Comparison of ENCODE assay signal across 9 cellular contexts in the genomic region with DNA sequence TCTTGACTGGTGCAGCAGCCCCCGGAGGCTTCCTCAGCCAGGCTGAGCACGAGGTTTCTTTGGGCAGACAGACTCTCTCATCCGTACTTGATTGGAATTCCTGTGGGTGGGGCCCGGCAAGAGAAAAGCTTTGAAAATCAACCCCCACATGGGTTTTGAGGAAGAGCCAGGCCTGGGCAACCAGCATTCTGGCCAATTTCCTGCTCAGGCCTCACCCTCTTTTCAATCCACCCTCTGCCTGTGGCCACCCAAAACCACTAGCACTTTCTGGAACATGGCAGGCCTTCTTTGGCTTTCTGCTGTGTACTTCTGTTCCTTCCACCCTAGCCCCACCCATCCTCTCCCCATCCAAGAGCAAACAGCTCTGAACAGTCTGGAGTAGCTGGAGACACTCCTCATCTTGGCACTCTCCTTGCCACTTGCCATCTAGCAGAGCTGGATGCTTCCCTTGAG. TPM values are rescaled to one million over a fixed set of nuclear protein-coding genes. Genes with fewer than 3 reads are reported as not detected.
DNase-seq lines count a peak whose midpoint lies in the region; ATAC-seq and TF ChIP-seq lines count a peak whose summit lies in the region.
"Had no signal": no experiment of that assay in that cellular context is flagged by ENCODE, and none has a peak within 500 bp of the region (broad histone marks: within the 10 kb centered on the region; RNA-seq: fewer than 3 reads in every experiment).

No MANE protein-coding gene starts in this region.

- H3K27ac ChIP-seq in RWPE2 (ENCODE audit: poor library complexity, severe bottlenecking) = peak overlapping the region; percentile 65
- peak overlapping the region; percentile 88 to 95 for H3K27ac ChIP-seq in prostate gland

- peak; percentile 54 for DNase-seq in ELF-1 (ENCODE audit: low read depth, low spot score)
- DNase-seq in RWPE2 (ENCODE audit: low spot score) = no peak
- DNase-seq in globus pallidus (ENCODE audit: low spot score) = peak; percentile 43
- DNase-seq in prostate gland (ENCODE audit: low spot score) = peak; percentile 90
- no peak for DNase-seq in NCI-H82 treated with DMSO at 0.1 percent for 48 hours (lab: John Stamatoyannopoulos, UW; ENCODE audit: unreplicated experiment)
- DNase-seq in occipital lobe (lab: John Stamatoyannopoulos, UW) = no peak
- DNase-seq: NCI-H774 had no signal

- H3K4me1 ChIP-seq in RWPE2 (ENCODE audit: insufficient read depth, poor library complexity, severe bottlenecking) (peaks cover 34% of the 10 kb centered on the region), prostate gland (replicated peaks) (peaks cover 14% of the 10 kb centered on the region)

- intact Hi-C loops in prostate gland (cut with DNase I) = no loop called here

- H3K4me3 ChIP-seq in RWPE2 (ENCODE audit: severe bottlenecking) = no peak overlapping the region
- H3K4me3 ChIP-seq in prostate gland = no peak overlapping the region

- H3K9me3 ChIP-seq in RWPE2 (ENCODE audit: severe bottlenecking) (no peaks in the 10 kb centered on the region), prostate gland (no peaks in the 10 kb centered on the region)

- 38% methylated on average over 4 of the region's 4 CpGs for WGBS in prostate gland

- peak; percentile 65 for TF ChIP-seq POLR2A in prostate gland (IDR thresholded peaks at IDR 0.05)

- H3K27me3 ChIP-seq in RWPE2 (ENCODE audit: insufficient read depth, poor library complexity, severe bottlenecking) (no peaks in the 10 kb centered on the region), prostate gland (replicated peaks; ENCODE audit: insufficient read depth) (no peaks in the 10 kb centered on the region)

- ATAC-seq in RWPE2 (ENCODE audit: low read depth) = no peak; the same call in 2 of the 3 replicates
- ATAC-seq in SK-N-SH treated with all-trans-retinoic acid at 6 μM for 48 hours = no peak
- no peak for ATAC-seq in HG03045 (IDR thresholded peaks at IDR 0.05; ENCODE audit: unreplicated experiment)

- H3K36me3 ChIP-seq in RWPE2 (ENCODE audit: low read depth) (peaks cover 10% of the 10 kb centered on the region), prostate gland (no peaks in the 10 kb centered on the region)

- TF ChIP-seq CTCF in RWPE2 (IDR thresholded peaks at IDR 0.05; ENCODE audit: poor library complexity, severe bottlenecking) (no peak), prostate gland (IDR thresholded peaks at IDR 0.05) (no peak)

TF ChIP-seq in SK-N-SH treated with all-trans-retinoic acid at 6 μM for 48 hours, 23 proteins besides CTCF, POLR2A, EP300 and RAD21:
- no peak for TF ChIP-seq ZC3H10 (CRISPR knock-in tag; IDR thresholded peaks at IDR 0.05)
- TF ChIP-seq, protein P1, sequence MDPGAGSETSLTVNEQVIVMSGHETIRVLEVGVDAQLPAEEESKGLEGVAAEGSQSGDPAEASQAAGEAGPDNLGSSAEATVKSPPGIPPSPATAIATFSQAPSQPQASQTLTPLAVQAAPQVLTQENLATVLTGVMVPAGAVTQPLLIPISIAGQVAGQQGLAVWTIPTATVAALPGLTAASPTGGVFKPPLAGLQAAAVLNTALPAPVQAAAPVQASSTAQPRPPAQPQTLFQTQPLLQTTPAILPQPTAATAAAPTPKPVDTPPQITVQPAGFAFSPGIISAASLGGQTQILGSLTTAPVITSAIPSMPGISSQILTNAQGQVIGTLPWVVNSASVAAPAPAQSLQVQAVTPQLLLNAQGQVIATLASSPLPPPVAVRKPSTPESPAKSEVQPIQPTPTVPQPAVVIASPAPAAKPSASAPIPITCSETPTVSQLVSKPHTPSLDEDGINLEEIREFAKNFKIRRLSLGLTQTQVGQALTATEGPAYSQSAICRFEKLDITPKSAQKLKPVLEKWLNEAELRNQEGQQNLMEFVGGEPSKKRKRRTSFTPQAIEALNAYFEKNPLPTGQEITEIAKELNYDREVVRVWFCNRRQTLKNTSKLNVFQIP (CRISPR knock-in tag; IDR thresholded peaks at IDR 0.05; ENCODE audit: borderline replicate concordance, low read depth) = no peak
- TF ChIP-seq ZFP30 (CRISPR knock-in tag; IDR thresholded peaks at IDR 0.05) = no peak
- TF ChIP-seq ZNF70 (CRISPR knock-in tag; IDR thresholded peaks at IDR 0.05) = no peak
- no peak for TF ChIP-seq ZNF565 (CRISPR knock-in tag; conservative IDR thresholded peaks at IDR 0.05; ENCODE audit: low read depth)
- TF ChIP-seq ARNTL (CRISPR knock-in tag; IDR thresholded peaks at IDR 0.05; ENCODE audit: borderline replicate concordance, low read depth) = no peak
- no peak for TF ChIP-seq ZFP3 (CRISPR knock-in tag; IDR thresholded peaks at IDR 0.05)
- no peak for TF ChIP-seq OSR1 (CRISPR knock-in tag; IDR thresholded peaks at IDR 0.05)
- TF ChIP-seq ESRRG (CRISPR knock-in tag; IDR thresholded peaks at IDR 0.05) = no peak
- no peak for TF ChIP-seq TCF4 (CRISPR knock-in tag; IDR thresholded peaks at IDR 0.05; ENCODE audit: borderline replicate concordance)
- TF ChIP-seq GLIS3 (CRISPR knock-in tag; IDR thresholded peaks at IDR 0.05) = no peak
- TF ChIP-seq, protein P2, sequence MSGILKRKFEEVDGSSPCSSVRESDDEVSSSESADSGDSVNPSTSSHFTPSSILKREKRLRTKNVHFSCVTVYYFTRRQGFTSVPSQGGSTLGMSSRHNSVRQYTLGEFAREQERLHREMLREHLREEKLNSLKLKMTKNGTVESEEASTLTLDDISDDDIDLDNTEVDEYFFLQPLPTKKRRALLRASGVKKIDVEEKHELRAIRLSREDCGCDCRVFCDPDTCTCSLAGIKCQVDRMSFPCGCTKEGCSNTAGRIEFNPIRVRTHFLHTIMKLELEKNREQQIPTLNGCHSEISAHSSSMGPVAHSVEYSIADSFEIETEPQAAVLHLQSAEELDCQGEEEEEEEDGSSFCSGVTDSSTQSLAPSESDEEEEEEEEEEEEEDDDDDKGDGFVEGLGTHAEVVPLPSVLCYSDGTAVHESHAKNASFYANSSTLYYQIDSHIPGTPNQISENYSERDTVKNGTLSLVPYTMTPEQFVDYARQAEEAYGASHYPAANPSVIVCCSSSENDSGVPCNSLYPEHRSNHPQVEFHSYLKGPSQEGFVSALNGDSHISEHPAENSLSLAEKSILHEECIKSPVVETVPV (CRISPR knock-in tag; IDR thresholded peaks at IDR 0.05) = no peak
- no peak for TF ChIP-seq CSDC2 (CRISPR knock-in tag; IDR thresholded peaks at IDR 0.05)
- no peak for TF ChIP-seq ZNF8 (CRISPR knock-in tag; IDR thresholded peaks at IDR 0.05)
- no peak for TF ChIP-seq PPARA (CRISPR knock-in tag; IDR thresholded peaks at IDR 0.05; ENCODE audit: borderline replicate concordance)
- no peak for TF ChIP-seq ISL1 (CRISPR knock-in tag; IDR thresholded peaks at IDR 0.05)
- TF ChIP-seq, protein P3, sequence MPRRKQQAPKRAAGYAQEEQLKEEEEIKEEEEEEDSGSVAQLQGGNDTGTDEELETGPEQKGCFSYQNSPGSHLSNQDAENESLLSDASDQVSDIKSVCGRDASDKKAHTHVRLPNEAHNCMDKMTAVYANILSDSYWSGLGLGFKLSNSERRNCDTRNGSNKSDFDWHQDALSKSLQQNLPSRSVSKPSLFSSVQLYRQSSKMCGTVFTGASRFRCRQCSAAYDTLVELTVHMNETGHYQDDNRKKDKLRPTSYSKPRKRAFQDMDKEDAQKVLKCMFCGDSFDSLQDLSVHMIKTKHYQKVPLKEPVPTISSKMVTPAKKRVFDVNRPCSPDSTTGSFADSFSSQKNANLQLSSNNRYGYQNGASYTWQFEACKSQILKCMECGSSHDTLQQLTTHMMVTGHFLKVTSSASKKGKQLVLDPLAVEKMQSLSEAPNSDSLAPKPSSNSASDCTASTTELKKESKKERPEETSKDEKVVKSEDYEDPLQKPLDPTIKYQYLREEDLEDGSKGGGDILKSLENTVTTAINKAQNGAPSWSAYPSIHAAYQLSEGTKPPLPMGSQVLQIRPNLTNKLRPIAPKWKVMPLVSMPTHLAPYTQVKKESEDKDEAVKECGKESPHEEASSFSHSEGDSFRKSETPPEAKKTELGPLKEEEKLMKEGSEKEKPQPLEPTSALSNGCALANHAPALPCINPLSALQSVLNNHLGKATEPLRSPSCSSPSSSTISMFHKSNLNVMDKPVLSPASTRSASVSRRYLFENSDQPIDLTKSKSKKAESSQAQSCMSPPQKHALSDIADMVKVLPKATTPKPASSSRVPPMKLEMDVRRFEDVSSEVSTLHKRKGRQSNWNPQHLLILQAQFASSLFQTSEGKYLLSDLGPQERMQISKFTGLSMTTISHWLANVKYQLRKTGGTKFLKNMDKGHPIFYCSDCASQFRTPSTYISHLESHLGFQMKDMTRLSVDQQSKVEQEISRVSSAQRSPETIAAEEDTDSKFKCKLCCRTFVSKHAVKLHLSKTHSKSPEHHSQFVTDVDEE (CRISPR knock-in tag; IDR thresholded peaks at IDR 0.05) = no peak
- TF ChIP-seq, protein P4, sequence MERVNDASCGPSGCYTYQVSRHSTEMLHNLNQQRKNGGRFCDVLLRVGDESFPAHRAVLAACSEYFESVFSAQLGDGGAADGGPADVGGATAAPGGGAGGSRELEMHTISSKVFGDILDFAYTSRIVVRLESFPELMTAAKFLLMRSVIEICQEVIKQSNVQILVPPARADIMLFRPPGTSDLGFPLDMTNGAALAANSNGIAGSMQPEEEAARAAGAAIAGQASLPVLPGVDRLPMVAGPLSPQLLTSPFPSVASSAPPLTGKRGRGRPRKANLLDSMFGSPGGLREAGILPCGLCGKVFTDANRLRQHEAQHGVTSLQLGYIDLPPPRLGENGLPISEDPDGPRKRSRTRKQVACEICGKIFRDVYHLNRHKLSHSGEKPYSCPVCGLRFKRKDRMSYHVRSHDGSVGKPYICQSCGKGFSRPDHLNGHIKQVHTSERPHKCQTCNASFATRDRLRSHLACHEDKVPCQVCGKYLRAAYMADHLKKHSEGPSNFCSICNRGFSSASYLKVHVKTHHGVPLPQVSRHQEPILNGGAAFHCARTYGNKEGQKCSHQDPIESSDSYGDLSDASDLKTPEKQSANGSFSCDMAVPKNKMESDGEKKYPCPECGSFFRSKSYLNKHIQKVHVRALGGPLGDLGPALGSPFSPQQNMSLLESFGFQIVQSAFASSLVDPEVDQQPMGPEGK (CRISPR knock-in tag; IDR thresholded peaks at IDR 0.05; ENCODE audit: borderline replicate concordance) = no peak
- no peak for TF ChIP-seq RARB (CRISPR knock-in tag; IDR thresholded peaks at IDR 0.05)
- TF ChIP-seq, protein P5, sequence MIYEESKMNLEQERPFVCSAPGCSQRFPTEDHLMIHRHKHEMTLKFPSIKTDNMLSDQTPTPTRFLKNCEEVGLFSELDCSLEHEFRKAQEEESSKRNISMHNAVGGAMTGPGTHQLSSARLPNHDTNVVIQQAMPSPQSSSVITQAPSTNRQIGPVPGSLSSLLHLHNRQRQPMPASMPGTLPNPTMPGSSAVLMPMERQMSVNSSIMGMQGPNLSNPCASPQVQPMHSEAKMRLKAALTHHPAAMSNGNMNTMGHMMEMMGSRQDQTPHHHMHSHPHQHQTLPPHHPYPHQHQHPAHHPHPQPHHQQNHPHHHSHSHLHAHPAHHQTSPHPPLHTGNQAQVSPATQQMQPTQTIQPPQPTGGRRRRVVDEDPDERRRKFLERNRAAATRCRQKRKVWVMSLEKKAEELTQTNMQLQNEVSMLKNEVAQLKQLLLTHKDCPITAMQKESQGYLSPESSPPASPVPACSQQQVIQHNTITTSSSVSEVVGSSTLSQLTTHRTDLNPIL (CRISPR knock-in tag; IDR thresholded peaks at IDR 0.05; ENCODE audit: low read depth) = no peak

RNA-seq across cellular contexts. Expression of a gene that starts 5.9 kb away (rescaled TPM):
- total RNA-seq in prostate gland = 10 to 100 TPM; 53.5 to 59.9 TPM
- 1.2 TPM for total RNA-seq in occipital lobe

Comparison
In these comparisons a context has a peak if more than half of its experiments do, and no peak if none do; other contexts are left out.
1. DNase-seq: peak in ELF-1 (single experiment), globus pallidus (single experiment) and prostate gland (single experiment); none in RWPE2 (single experiment), NCI-H82 treated with DMSO at 0.1 percent for 48 hours (single experiment) and occipital lobe (single experiment).
2. RNA of a gene that starts 5.9 kb away (total RNA-seq): 53.5 to 59.9 TPM in prostate gland; 1.2 TPM in occipital lobe (single experiment); every median in the first group is over 10 times any median in the second.